15 cellular contexts compared by ENCODE assay signal in the genomic region with DNA sequence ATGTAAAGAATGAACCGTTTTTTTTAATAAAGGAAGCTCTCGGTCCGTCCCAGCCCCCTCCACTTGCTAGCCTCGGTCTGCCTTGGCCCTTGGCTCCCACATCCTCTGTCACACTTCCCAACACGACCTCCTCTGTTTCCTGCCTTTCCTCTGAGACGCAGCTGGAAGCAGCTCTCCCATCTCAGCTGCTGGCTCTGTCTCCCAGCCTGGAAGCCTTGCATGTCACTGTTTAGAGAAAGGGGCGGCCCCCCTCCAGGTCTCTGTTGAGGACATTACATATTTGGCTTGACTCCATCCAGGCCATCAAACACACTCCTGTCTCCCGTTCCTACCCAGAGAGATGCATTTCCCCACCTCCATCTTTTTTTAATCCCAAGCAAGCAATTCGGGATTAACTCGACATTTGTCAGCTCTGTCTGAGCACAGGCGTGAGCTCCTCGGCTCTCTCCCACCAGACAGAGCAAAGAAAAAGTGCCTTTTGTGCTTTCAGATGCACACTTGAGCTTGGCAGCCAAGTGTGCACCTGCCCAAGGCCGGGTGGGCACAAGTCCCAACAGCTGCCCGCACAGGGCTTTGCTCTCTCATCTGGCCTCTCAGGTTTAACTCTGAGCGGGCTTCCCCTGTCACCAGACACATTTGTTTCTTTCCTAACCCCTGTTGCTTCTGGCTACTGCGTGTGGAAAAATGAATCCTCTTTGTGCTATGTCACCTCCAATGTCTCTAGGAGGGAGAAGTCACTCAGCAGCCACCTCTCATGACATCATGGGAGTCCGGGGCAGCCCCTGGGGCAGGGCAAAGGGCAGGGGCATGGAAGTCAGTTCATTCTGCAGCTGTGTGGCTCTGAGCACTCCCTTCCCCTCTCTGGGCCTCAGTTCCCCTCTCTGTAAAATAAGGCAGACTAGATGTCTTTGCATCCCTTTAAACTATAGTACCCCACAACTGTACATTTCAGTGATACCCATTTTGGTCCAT.
A peak's percentile ranks its signal among the peaks of the same experiment; 100 is the strongest.
DNase-seq lines count a peak whose midpoint lies in the region; ATAC-seq and TF ChIP-seq lines count a peak whose summit lies in the region.
"Had no signal": no experiment of that assay in that cellular context is flagged by ENCODE, and none has a peak within 500 bp of the region (broad histone marks: within the 10 kb centered on the region; RNA-seq: fewer than 3 reads in every experiment).

No MANE protein-coding gene starts in this region.

- no peak for DNase-seq in stimulated activated naive CD8-positive, alpha-beta T cell treated with anti-CD3 and anti-CD28 coated beads, Interleukin-15, Interleukin-2, amounts not matched to agents 100 U/mL and 50 U/mL, for 24 hours
- DNase-seq in stimulated activated naive CD8-positive, alpha-beta T cell treated with anti-CD3 and anti-CD28 coated beads, Interleukin-15, amount 100 ng/mL, for 72 hours, result no peak
- peak; percentile 91 for DNase-seq in SHP77 treated with DMSO at 0.1 percent for 48 hours (lab: John Stamatoyannopoulos, UW)
- DNase-seq in right cardiac atrium, result peak; percentile 24 to 74 (median 72)
- DNase-seq in naive thymus-derived CD4-positive, alpha-beta T cell, result no peak
- no peak for DNase-seq in ovary
- DNase-seq: activated effector memory CD4-positive, alpha-beta T cell treated with Interleukin-2 at 50 U/mL for 16 hours; AML-193; brain microvascular endothelial cell; H7; pancreas had no signal

- H3K27ac Mint-ChIP-seq in stimulated activated naive CD8-positive, alpha-beta T cell treated with anti-CD3 and anti-CD28 coated beads, Interleukin-15, amount 100 ng/mL, for 72 hours, result peak overlapping the region in 1 of 2 donors; percentile 43
- H3K27ac Mint-ChIP-seq in naive thymus-derived CD4-positive, alpha-beta T cell, result no peak overlapping the region
- H3K27ac Mint-ChIP-seq: memory B cell; stimulated activated memory B cell treated with anti-CD40 and anti-IgM and Interleukin-4, amounts not matched to agents 10 μg/mL and 1 μg/mL and 100 μg/mL, for 72 hours had no signal

- H3K27me3 Mint-ChIP-seq in stimulated activated naive CD8-positive, alpha-beta T cell treated with anti-CD3 and anti-CD28 coated beads, Interleukin-15, amount 100 ng/mL, for 72 hours, result peaks cover 35% of the 10 kb centered on the region
- H3K27me3 Mint-ChIP-seq in naive thymus-derived CD4-positive, alpha-beta T cell, result peaks cover 18 to 58% (median 47%) of the 10 kb centered on the region in 5 donors

- H3K27me3 ChIP-seq in right cardiac atrium (ENCODE audit: control insufficient read depth, insufficient read depth), result no peaks in the 10 kb centered on the region
- H3K27me3 ChIP-seq in naive thymus-derived CD4-positive, alpha-beta T cell (ENCODE audit: control insufficient read depth in 2 of 2, insufficient read depth in 2 of 2, low read length in 2 of 2), result no peaks in the 10 kb centered on the region
- no peaks in the 10 kb centered on the region for H3K27me3 ChIP-seq in ovary
- H3K27me3 ChIP-seq: pancreas had no signal

- peak; percentile 55 for ATAC-seq in stimulated activated naive CD8-positive, alpha-beta T cell treated with anti-CD3 and anti-CD28 coated beads, Interleukin-15, Interleukin-2, amounts not matched to agents 100 U/mL and 50 U/mL, for 24 hours
- ATAC-seq in stimulated activated naive CD8-positive, alpha-beta T cell treated with anti-CD3 and anti-CD28 coated beads, Interleukin-15, amount 100 ng/mL, for 72 hours, result no peak
- ATAC-seq in right cardiac atrium, result peak; percentile 49 to 55
- ATAC-seq in naive thymus-derived CD4-positive, alpha-beta T cell, result no peak
- ATAC-seq in HG03439 (IDR thresholded peaks at IDR 0.05; ENCODE audit: unreplicated experiment), result no peak
- ATAC-seq in HG02798 (IDR thresholded peaks at IDR 0.05; ENCODE audit: poor library complexity, unreplicated experiment), result no peak
- ATAC-seq: stimulated activated memory B cell treated with anti-CD40 and anti-IgM and Interleukin-4, amounts not matched to agents 10 μg/mL and 1 μg/mL and 100 μg/mL, for 72 hours had no signal

- no peak for TF ChIP-seq EP300 in ovary (IDR thresholded peaks at IDR 0.05)

- no peak for TF ChIP-seq CTCF in ovary (IDR thresholded peaks at IDR 0.05)

- no peaks in the 10 kb centered on the region for H3K9me3 Mint-ChIP-seq in stimulated activated naive CD8-positive, alpha-beta T cell treated with anti-CD3 and anti-CD28 coated beads, Interleukin-15, amount 100 ng/mL, for 72 hours
- H3K9me3 Mint-ChIP-seq in naive thymus-derived CD4-positive, alpha-beta T cell, result peaks cover 0 to 1% (median 0%) of the 10 kb centered on the region in 11 donors
- H3K9me3 Mint-ChIP-seq: memory B cell; stimulated activated memory B cell treated with anti-CD40 and anti-IgM and Interleukin-4, amounts not matched to agents 10 μg/mL and 1 μg/mL and 100 μg/mL, for 72 hours had no signal

- POLR2A ChIA-PET in naive thymus-derived CD4-positive, alpha-beta T cell (lab: Charles Lee), result no interaction called here

- no peaks in the 10 kb centered on the region for H3K36me3 ChIP-seq in naive thymus-derived CD4-positive, alpha-beta T cell (ENCODE audit: control insufficient read depth in 2 of 3, insufficient read depth in 3 of 3, low read length in 3 of 3)
- H3K36me3 ChIP-seq in ovary, result no peaks in the 10 kb centered on the region
- H3K36me3 ChIP-seq: brain microvascular endothelial cell, pancreas had no signal

- H3K4me3 ChIP-seq in right cardiac atrium (ENCODE audit: low read length) (no peak overlapping the region), ovary (no peak overlapping the region)
- no peak overlapping the region for H3K4me3 ChIP-seq in naive thymus-derived CD4-positive, alpha-beta T cell (ENCODE audit: low read length)
- H3K4me3 ChIP-seq: pancreas had no signal

- no peaks in the 10 kb centered on the region for H3K9me3 ChIP-seq in right cardiac atrium (ENCODE audit: control insufficient read depth, low read length)
- no peaks in the 10 kb centered on the region for H3K9me3 ChIP-seq in naive thymus-derived CD4-positive, alpha-beta T cell (ENCODE audit: control insufficient read depth in 2 of 3, low read length in 3 of 3)
- no peaks in the 10 kb centered on the region for H3K9me3 ChIP-seq in ovary
- H3K9me3 ChIP-seq: pancreas had no signal

- H3K36me3 Mint-ChIP-seq in naive thymus-derived CD4-positive, alpha-beta T cell, result no peaks in the 10 kb centered on the region
- H3K36me3 Mint-ChIP-seq: memory B cell; stimulated activated memory B cell treated with anti-CD40 and anti-IgM and Interleukin-4, amounts not matched to agents 10 μg/mL and 1 μg/mL and 100 μg/mL, for 72 hours had no signal

- intact Hi-C loops in right cardiac atrium (cut with DNase I), result no loop called here
- intact Hi-C loops in naive thymus-derived CD4-positive, alpha-beta T cell (cut with micrococcal nuclease), result no loop called here
- intact Hi-C loops in ovary (cut with DNase I), result no loop called here

- no peak for TF ChIP-seq POLR2A in ovary (IDR thresholded peaks at IDR 0.05)

- 15% methylated on average over 17 of the region's 17 CpGs for WGBS in right cardiac atrium
- 14 to 21% (median 17%) methylated on average over 17 of the region's 17 CpGs for WGBS in ovary, 3 donors

- peaks cover 14% of the 10 kb centered on the region for H3K4me1 ChIP-seq in right cardiac atrium (ENCODE audit: control insufficient read depth, insufficient read depth, low read length)
- H3K4me1 ChIP-seq in naive thymus-derived CD4-positive, alpha-beta T cell (ENCODE audit: control insufficient read depth in 2 of 2, insufficient read depth in 2 of 2, low read length in 2 of 2), result no peaks in the 10 kb centered on the region
- H3K4me1 ChIP-seq in ovary (ENCODE audit: insufficient read depth), result peaks cover 1% of the 10 kb centered on the region
- H3K4me1 ChIP-seq: pancreas had no signal

- H3K27ac ChIP-seq in right cardiac atrium (ENCODE audit: low read length), result peak overlapping the region; percentile 66
- H3K27ac ChIP-seq in naive thymus-derived CD4-positive, alpha-beta T cell (ENCODE audit: low read depth, low read length), result no peak overlapping the region
- no peak overlapping the region for H3K27ac ChIP-seq in ovary
- H3K27ac ChIP-seq: brain microvascular endothelial cell, pancreas had no signal

- CTCF ChIA-PET in naive thymus-derived CD4-positive, alpha-beta T cell (lab: Charles Lee), result no interaction called here

- H3K4me3 Mint-ChIP-seq in stimulated activated naive CD8-positive, alpha-beta T cell treated with anti-CD3 and anti-CD28 coated beads, Interleukin-15, amount 100 ng/mL, for 72 hours, result no peak overlapping the region
- H3K4me3 Mint-ChIP-seq in naive thymus-derived CD4-positive, alpha-beta T cell, result no peak overlapping the region
- H3K4me3 Mint-ChIP-seq: memory B cell; stimulated activated memory B cell treated with anti-CD40 and anti-IgM and Interleukin-4, amounts not matched to agents 10 μg/mL and 1 μg/mL and 100 μg/mL, for 72 hours had no signal

- no peaks in the 10 kb centered on the region for H3K4me1 Mint-ChIP-seq in stimulated activated naive CD8-positive, alpha-beta T cell treated with anti-CD3 and anti-CD28 coated beads, Interleukin-15, amount 100 ng/mL, for 72 hours
- no peaks in the 10 kb centered on the region for H3K4me1 Mint-ChIP-seq in naive thymus-derived CD4-positive, alpha-beta T cell

Comparison
In these comparisons a context has a peak if more than half of its experiments do, and no peak if none do; other contexts are left out.
1. ATAC-seq: peak in stimulated activated naive CD8-positive, alpha-beta T cell treated with anti-CD3 and anti-CD28 coated beads, Interleukin-15, Interleukin-2, amounts not matched to agents 100 U/mL and 50 U/mL, for 24 hours (single experiment) and right cardiac atrium (2 of 2); none in stimulated activated naive CD8-positive, alpha-beta T cell treated with anti-CD3 and anti-CD28 coated beads, Interleukin-15, amount 100 ng/mL, for 72 hours (single experiment), naive thymus-derived CD4-positive, alpha-beta T cell (single experiment), HG03439 (single experiment) and HG02798 (single experiment).
2. DNase-seq: peak in SHP77 treated with DMSO at 0.1 percent for 48 hours (single experiment) and right cardiac atrium (3 of 3); none in stimulated activated naive CD8-positive, alpha-beta T cell treated with anti-CD3 and anti-CD28 coated beads, Interleukin-15, Interleukin-2, amounts not matched to agents 100 U/mL and 50 U/mL, for 24 hours (single experiment), stimulated activated naive CD8-positive, alpha-beta T cell treated with anti-CD3 and anti-CD28 coated beads, Interleukin-15, amount 100 ng/mL, for 72 hours (0 of 2), naive thymus-derived CD4-positive, alpha-beta T cell (0 of 9) and ovary (0 of 5).